ENCODE assay signal across 13 cellular contexts in genomic region chr9:120937596-120937995, GRCh38. TPM values are rescaled to one million over a fixed set of nuclear protein-coding genes. Genes with fewer than 3 reads are reported as not detected.
DNase-seq lines count a peak whose midpoint lies in the region; ATAC-seq and TF ChIP-seq lines count a peak whose summit lies in the region.
"Had no signal": no experiment of that assay in that cellular context is flagged by ENCODE, and none has a peak within 500 bp of the region (broad histone marks: within the 10 kb centered on the region; RNA-seq: fewer than 3 reads in every experiment).

No MANE protein-coding gene starts in this region.

- H3K4me3 ChIP-seq in KMS-11 (IDR thresholded peaks at IDR 0.05; ENCODE audit: insufficient read depth, low read depth, low read length) = no peak overlapping the region
- peak overlapping the region; percentile 32 for H3K4me3 ChIP-seq in adipocyte (ENCODE audit: low read length)
- H3K4me3 ChIP-seq in hepatocyte = no peak overlapping the region
- H3K4me3 ChIP-seq: GM23338 had no signal

- H3K9me3 ChIP-seq in adipocyte (ENCODE audit: control insufficient read depth, low read length) (no peaks in the 10 kb centered on the region), hepatocyte (ENCODE audit: low read depth) (no peaks in the 10 kb centered on the region)

- H2AFZ ChIP-seq in KMS-11 (ENCODE audit: low read depth) (peak overlapping the region; percentile 44; the same call in 1 of the 2 replicates), hepatocyte (no peak overlapping the region)
- H2AFZ ChIP-seq: GM23338 had no signal

- ATAC-seq in HG03045 (IDR thresholded peaks at IDR 0.05; ENCODE audit: unreplicated experiment) = no peak
- ATAC-seq: activated T-cell treated with anti-CD3 and anti-CD28 coated beads, Interleukin-2, amount 50 U/mL, for 4 hours; GM23338; natural killer cell treated with Interleukin-12 subunit alpha and Interleukin-12 subunit beta and Interleukin-15 and Interleukin-18, amount 100 ng/mL, for 72 hours had no signal

- no peak for TF ChIP-seq CTCF in KMS-11 (conservative IDR thresholded peaks at IDR 0.05; ENCODE audit: low read depth, low read length)
- TF ChIP-seq CTCF in hepatocyte (IDR thresholded peaks at IDR 0.05; ENCODE audit: poor library complexity) = no peak

- no peaks in the 10 kb centered on the region for H3K27me3 ChIP-seq in KMS-11 (ENCODE audit: insufficient read depth, low read depth)
- H3K27me3 ChIP-seq in adipocyte (replicated peaks; ENCODE audit: control insufficient read depth, insufficient read depth, low read length) = no peaks in the 10 kb centered on the region
- no peaks in the 10 kb centered on the region for H3K27me3 ChIP-seq in hepatocyte

- H3K36me3 ChIP-seq in KMS-11 (ENCODE audit: insufficient read depth) (no peaks in the 10 kb centered on the region), adipocyte (ENCODE audit: control insufficient read depth, insufficient read depth, low read length, severe bottlenecking) (no peaks in the 10 kb centered on the region), hepatocyte (replicated peaks; ENCODE audit: insufficient read depth, low read depth) (no peaks in the 10 kb centered on the region)

- 18% methylated on average over 1 of the region's 1 CpG for WGBS in hepatocyte (ENCODE audit: low lambda C conversion rate, missing lambda C conversion rate)

- no peak overlapping the region for H3K9ac ChIP-seq in KMS-11
- peak overlapping the region; percentile 85 for H3K9ac ChIP-seq in adipocyte (ENCODE audit: low read length)

- no peaks in the 10 kb centered on the region for H4K20me1 ChIP-seq in KMS-11 (ENCODE audit: insufficient read depth)
- H4K20me1 ChIP-seq in hepatocyte (ENCODE audit: insufficient read depth, poor library complexity, severe bottlenecking) = no peaks in the 10 kb centered on the region

- H3K9me2 ChIP-seq in hepatocyte (replicated peaks; ENCODE audit: insufficient read depth) = no peaks in the 10 kb centered on the region

- DNase-seq in adipocyte (ENCODE audit: low read depth) (peak; percentile 58), hepatocyte (ENCODE audit: low spot score) (no peak), GM19238 (ENCODE audit: insufficient read length, low spot score) (no peak), AG20443 (ENCODE audit: low spot score) (no peak)
- DNase-seq in stimulated activated CD4-positive, alpha-beta T cell treated with anti-CD3 and anti-CD28 coated beads, Interleukin-4, amount 100 ng/mL, for 24 hours = no peak
- DNase-seq: activated T-cell treated with anti-CD3 and anti-CD28 coated beads, Interleukin-2, amount 50 U/mL, for 4 hours; NCI-H748 treated with DMSO at 0.1 percent for 48 hours; stimulated activated CD4-positive, alpha-beta T cell treated with anti-CD3 and anti-CD28 coated beads, Interleukin-4, amount 100 ng/mL, for 4 hours had no signal

- H3K4me2 ChIP-seq in KMS-11 (no peak overlapping the region), hepatocyte (peak overlapping the region; percentile 16)
- H3K4me2 ChIP-seq: GM23338 had no signal

- H3K79me2 ChIP-seq in KMS-11 (ENCODE audit: insufficient read depth, low read depth) (no peaks in the 10 kb centered on the region), hepatocyte (no peaks in the 10 kb centered on the region)

- H3K27ac ChIP-seq in KMS-11 (peak overlapping the region; percentile 74; the same call in 1 of the 2 replicates), hepatocyte (peak overlapping the region; percentile 88), temporal lobe (ENCODE audit: low read depth, low read length) (peak overlapping the region; percentile 97)

- peaks cover 52% of the 10 kb centered on the region for H3K4me1 ChIP-seq in KMS-11 (ENCODE audit: low read depth, poor library complexity, severe bottlenecking)
- peaks cover 69% of the 10 kb centered on the region for H3K4me1 ChIP-seq in adipocyte (ENCODE audit: control insufficient read depth, insufficient read depth, low read length)
- H3K4me1 ChIP-seq in hepatocyte (ENCODE audit: insufficient read depth) = peaks cover 51% of the 10 kb centered on the region

RNA-seq across cellular contexts. Expression of gene TRAF1, which starts 11.0 kb away (rescaled TPM):
- total RNA-seq in hepatocyte (4.0 and 5.4 TPM in 2 replicates), temporal lobe (2.0 TPM)
- 2.2 and 3.3 TPM in 2 replicates for polyA plus RNA-seq in hepatocyte
